ENCODE assay signal across 1 cellular context in the genomic region with DNA sequence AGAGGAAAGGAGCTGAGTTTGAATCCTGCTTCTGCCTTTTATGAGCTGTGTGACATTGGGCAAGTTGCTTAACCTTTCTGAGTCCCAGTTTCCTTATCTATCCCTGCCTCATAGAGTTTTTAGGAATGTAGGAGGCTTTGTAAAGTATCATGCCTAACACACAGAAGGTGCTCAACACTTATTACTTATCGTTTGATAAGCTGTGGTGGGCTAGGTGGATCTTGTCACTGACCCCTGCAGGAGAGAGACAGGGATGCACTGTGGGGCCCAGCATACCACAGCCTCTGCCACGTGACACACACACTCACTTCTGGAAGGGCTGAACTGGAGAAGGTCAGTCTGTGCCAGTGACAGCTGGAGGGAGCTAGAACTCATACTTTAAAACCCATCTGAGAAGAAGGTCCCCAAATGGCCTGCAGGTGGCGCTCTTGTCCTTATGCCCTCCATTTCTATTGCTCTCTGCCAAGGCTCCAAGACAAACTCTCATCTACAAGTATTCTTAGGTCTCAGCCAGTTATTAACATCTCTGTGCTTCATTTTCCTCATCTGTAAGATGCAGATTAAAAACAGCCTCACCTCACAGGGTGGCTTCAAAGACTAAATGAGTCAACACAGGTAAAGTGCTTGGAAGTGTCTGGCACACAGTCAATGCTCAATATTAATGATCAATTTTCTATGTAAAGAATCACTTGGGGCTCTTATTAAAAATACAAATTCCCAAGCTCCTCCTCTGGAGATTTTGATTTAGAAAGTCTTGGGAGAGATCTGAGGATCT.
TF ChIP-seq lines count a peak whose summit lies in the region.

No MANE protein-coding gene starts in this region.

TF ChIP-seq in HepG2, 621 proteins besides CTCF, POLR2A, EP300 and RAD21 (continued from another document and continues in another):
- TF ChIP-seq, protein P1, sequence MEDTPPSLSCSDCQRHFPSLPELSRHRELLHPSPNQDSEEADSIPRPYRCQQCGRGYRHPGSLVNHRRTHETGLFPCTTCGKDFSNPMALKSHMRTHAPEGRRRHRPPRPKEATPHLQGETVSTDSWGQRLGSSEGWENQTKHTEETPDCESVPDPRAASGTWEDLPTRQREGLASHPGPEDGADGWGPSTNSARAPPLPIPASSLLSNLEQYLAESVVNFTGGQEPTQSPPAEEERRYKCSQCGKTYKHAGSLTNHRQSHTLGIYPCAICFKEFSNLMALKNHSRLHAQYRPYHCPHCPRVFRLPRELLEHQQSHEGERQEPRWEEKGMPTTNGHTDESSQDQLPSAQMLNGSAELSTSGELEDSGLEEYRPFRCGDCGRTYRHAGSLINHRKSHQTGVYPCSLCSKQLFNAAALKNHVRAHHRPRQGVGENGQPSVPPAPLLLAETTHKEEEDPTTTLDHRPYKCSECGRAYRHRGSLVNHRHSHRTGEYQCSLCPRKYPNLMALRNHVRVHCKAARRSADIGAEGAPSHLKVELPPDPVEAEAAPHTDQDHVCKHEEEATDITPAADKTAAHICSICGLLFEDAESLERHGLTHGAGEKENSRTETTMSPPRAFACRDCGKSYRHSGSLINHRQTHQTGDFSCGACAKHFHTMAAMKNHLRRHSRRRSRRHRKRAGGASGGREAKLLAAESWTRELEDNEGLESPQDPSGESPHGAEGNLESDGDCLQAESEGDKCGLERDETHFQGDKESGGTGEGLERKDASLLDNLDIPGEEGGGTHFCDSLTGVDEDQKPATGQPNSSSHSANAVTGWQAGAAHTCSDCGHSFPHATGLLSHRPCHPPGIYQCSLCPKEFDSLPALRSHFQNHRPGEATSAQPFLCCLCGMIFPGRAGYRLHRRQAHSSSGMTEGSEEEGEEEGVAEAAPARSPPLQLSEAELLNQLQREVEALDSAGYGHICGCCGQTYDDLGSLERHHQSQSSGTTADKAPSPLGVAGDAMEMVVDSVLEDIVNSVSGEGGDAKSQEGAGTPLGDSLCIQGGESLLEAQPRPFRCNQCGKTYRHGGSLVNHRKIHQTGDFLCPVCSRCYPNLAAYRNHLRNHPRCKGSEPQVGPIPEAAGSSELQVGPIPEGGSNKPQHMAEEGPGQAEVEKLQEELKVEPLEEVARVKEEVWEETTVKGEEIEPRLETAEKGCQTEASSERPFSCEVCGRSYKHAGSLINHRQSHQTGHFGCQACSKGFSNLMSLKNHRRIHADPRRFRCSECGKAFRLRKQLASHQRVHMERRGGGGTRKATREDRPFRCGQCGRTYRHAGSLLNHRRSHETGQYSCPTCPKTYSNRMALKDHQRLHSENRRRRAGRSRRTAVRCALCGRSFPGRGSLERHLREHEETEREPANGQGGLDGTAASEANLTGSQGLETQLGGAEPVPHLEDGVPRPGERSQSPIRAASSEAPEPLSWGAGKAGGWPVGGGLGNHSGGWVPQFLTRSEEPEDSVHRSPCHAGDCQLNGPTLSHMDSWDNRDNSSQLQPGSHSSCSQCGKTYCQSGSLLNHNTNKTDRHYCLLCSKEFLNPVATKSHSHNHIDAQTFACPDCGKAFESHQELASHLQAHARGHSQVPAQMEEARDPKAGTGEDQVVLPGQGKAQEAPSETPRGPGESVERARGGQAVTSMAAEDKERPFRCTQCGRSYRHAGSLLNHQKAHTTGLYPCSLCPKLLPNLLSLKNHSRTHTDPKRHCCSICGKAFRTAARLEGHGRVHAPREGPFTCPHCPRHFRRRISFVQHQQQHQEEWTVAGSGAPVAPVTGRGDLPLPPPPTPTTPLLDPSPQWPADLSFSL (CRISPR knock-in tag; IDR thresholded peaks at IDR 0.05), result no peak
- TF ChIP-seq ZNF567 (CRISPR knock-in tag; IDR thresholded peaks at IDR 0.05; ENCODE audit: borderline replicate concordance) (no peak), FOXA1 (IDR thresholded peaks at IDR 0.05) (no peak), FOXA1 (CRISPR knock-in tag; IDR thresholded peaks at IDR 0.05) (0 out of 2 replicates have a peak, but pooled peaks have one; percentile 15), FOXO1 (CRISPR knock-in tag; IDR thresholded peaks at IDR 0.05) (no peak), ARHGAP35 (CRISPR knock-in tag; IDR thresholded peaks at IDR 0.05; ENCODE audit: borderline replicate concordance) (no peak), XRCC5 (optimal IDR thresholded peaks at IDR 0.05; ENCODE audit: low read length) (peak; percentile 64), RBM39 (IDR thresholded peaks at IDR 0.05; ENCODE audit: low read depth, low read length, poor library complexity, severe bottlenecking) (no peak), SMARCC2 (IDR thresholded peaks at IDR 0.05) (no peak), MTA1 (CRISPR knock-in tag; IDR thresholded peaks at IDR 0.05; ENCODE audit: borderline replicate concordance) (no peak), HDAC1 (CRISPR knock-in tag; IDR thresholded peaks at IDR 0.05) (0 out of 2 replicates have a peak, but pooled peaks have one; percentile 30), ZNF577 (CRISPR knock-in tag; IDR thresholded peaks at IDR 0.05; ENCODE audit: borderline replicate concordance, low read depth) (no peak), RXRA (CRISPR knock-in tag; IDR thresholded peaks at IDR 0.05) (no peak), PHF20 (CRISPR knock-in tag; IDR thresholded peaks at IDR 0.05) (no peak), ZBTB7A (CRISPR knock-in tag; IDR thresholded peaks at IDR 0.05) (no peak), ZNF10 (CRISPR knock-in tag; IDR thresholded peaks at IDR 0.05; ENCODE audit: borderline replicate concordance, low read depth) (no peak), ZFP41 (CRISPR knock-in tag; IDR thresholded peaks at IDR 0.05; ENCODE audit: borderline replicate concordance) (no peak), MATR3 (CRISPR knock-in tag; IDR thresholded peaks at IDR 0.05) (no peak), ZNF644 (CRISPR knock-in tag; IDR thresholded peaks at IDR 0.05; ENCODE audit: low read depth) (0 out of 2 replicates have a peak, but pooled peaks have one; percentile 48), HDAC6 (IDR thresholded peaks at IDR 0.05; ENCODE audit: low read depth, low read length) (no peak), ZNF383 (CRISPR knock-in tag; IDR thresholded peaks at IDR 0.05; ENCODE audit: borderline replicate concordance) (no peak), ZNF253 (CRISPR knock-in tag; IDR thresholded peaks at IDR 0.05; ENCODE audit: borderline replicate concordance) (no peak), GPN1 (CRISPR knock-in tag; IDR thresholded peaks at IDR 0.05; ENCODE audit: borderline replicate concordance) (no peak), CBFB (CRISPR knock-in tag; IDR thresholded peaks at IDR 0.05) (no peak), TSC22D2 (CRISPR knock-in tag; IDR thresholded peaks at IDR 0.05; ENCODE audit: borderline replicate concordance) (no peak), ZNF441 (CRISPR knock-in tag; IDR thresholded peaks at IDR 0.05; ENCODE audit: borderline replicate concordance) (0 out of 2 replicates have a peak, but pooled peaks have one; percentile 33), SAP130 (CRISPR knock-in tag; IDR thresholded peaks at IDR 0.05; ENCODE audit: low read depth) (peak; percentile 80), MED8 (CRISPR knock-in tag; IDR thresholded peaks at IDR 0.05; ENCODE audit: insufficient replicate concordance) (no peak), ATF7 (IDR thresholded peaks at IDR 0.05) (no peak), ATF7 (CRISPR knock-in tag; IDR thresholded peaks at IDR 0.05) (no peak), KLF16 (CRISPR knock-in tag; IDR thresholded peaks at IDR 0.05) (no peak), TOPORS (CRISPR knock-in tag; IDR thresholded peaks at IDR 0.05) (no peak), ZBTB1 (CRISPR knock-in tag; IDR thresholded peaks at IDR 0.05; ENCODE audit: borderline replicate concordance) (no peak), ZSCAN31 (CRISPR knock-in tag; IDR thresholded peaks at IDR 0.05; ENCODE audit: low read depth) (no peak), RORA (CRISPR knock-in tag; IDR thresholded peaks at IDR 0.05) (no peak), SYNCRIP (IDR thresholded peaks at IDR 0.05; ENCODE audit: insufficient read depth, low read depth, low read length) (no peak)
- TF ChIP-seq, protein P2, sequence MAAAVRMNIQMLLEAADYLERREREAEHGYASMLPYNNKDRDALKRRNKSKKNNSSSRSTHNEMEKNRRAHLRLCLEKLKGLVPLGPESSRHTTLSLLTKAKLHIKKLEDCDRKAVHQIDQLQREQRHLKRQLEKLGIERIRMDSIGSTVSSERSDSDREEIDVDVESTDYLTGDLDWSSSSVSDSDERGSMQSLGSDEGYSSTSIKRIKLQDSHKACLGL (CRISPR knock-in tag; IDR thresholded peaks at IDR 0.05), result no peak
- TF ChIP-seq, protein P3, sequence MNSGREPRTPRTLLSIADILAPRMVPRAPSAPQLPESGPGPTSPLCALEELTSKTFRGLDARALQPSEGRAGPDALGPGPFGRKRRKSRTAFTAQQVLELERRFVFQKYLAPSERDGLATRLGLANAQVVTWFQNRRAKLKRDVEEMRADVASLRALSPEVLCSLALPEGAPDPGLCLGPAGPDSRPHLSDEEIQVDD (CRISPR knock-in tag; IDR thresholded peaks at IDR 0.05; ENCODE audit: borderline replicate concordance), result no peak
- TF ChIP-seq, protein P4, sequence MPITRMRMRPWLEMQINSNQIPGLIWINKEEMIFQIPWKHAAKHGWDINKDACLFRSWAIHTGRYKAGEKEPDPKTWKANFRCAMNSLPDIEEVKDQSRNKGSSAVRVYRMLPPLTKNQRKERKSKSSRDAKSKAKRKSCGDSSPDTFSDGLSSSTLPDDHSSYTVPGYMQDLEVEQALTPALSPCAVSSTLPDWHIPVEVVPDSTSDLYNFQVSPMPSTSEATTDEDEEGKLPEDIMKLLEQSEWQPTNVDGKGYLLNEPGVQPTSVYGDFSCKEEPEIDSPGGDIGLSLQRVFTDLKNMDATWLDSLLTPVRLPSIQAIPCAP (CRISPR knock-in tag; IDR thresholded peaks at IDR 0.05; ENCODE audit: low read depth), result no peak
- TF ChIP-seq, protein P5, sequence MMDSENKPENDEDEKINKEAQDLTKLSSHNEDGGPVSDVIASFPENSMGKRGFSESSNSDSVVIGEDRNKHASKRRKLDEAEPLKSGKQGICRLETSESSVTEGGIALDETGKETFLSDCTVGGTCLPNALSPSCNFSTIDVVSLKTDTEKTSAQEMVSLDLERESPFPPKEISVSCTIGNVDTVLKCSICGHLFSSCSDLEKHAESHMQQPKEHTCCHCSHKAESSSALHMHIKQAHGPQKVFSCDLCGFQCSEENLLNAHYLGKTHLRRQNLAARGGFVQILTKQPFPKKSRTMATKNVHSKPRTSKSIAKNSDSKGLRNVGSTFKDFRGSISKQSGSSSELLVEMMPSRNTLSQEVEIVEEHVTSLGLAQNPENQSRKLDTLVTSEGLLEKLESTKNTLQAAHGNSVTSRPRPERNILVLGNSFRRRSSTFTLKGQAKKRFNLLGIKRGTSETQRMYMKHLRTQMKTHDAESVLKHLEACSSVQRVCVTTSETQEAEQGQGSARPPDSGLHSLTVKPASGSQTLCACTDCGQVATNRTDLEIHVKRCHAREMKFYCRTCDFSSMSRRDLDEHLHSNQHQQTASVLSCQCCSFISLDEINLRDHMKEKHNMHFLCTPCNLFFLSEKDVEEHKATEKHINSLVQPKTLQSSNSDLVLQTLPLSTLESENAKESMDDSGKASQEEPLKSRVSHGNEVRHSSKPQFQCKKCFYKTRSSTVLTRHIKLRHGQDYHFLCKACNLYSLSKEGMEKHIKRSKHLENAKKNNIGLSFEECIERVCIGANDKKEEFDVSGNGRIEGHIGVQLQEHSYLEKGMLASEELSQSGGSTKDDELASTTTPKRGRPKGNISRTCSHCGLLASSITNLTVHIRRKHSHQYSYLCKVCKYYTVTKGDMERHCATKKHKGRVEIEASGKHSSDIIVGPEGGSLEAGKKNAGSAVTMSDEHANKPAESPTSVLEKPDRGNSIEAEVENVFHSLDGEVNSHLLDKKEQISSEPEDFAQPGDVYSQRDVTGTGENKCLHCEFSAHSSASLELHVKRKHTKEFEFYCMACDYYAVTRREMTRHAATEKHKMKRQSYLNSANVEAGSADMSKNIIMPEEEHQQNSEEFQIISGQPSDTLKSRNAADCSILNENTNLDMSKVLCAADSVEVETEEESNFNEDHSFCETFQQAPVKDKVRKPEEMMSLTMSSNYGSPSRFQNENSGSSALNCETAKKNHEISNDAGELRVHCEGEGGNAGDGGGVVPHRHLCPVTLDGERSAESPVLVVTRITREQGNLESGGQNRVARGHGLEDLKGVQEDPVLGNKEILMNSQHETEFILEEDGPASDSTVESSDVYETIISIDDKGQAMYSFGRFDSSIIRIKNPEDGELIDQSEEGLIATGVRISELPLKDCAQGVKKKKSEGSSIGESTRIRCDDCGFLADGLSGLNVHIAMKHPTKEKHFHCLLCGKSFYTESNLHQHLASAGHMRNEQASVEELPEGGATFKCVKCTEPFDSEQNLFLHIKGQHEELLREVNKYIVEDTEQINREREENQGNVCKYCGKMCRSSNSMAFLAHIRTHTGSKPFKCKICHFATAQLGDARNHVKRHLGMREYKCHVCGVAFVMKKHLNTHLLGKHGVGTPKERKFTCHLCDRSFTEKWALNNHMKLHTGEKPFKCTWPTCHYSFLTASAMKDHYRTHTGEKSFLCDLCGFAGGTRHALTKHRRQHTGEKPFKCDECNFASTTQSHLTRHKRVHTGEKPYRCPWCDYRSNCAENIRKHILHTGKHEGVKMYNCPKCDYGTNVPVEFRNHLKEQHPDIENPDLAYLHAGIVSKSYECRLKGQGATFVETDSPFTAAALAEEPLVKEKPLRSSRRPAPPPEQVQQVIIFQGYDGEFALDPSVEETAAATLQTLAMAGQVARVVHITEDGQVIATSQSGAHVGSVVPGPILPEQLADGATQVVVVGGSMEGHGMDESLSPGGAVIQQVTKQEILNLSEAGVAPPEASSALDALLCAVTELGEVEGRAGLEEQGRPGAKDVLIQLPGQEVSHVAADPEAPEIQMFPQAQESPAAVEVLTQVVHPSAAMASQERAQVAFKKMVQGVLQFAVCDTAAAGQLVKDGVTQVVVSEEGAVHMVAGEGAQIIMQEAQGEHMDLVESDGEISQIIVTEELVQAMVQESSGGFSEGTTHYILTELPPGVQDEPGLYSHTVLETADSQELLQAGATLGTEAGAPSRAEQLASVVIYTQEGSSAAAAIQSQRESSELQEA (CRISPR knock-in tag; IDR thresholded peaks at IDR 0.05; ENCODE audit: not compliant biosample characterization), result no peak
- TF ChIP-seq, protein P6, sequence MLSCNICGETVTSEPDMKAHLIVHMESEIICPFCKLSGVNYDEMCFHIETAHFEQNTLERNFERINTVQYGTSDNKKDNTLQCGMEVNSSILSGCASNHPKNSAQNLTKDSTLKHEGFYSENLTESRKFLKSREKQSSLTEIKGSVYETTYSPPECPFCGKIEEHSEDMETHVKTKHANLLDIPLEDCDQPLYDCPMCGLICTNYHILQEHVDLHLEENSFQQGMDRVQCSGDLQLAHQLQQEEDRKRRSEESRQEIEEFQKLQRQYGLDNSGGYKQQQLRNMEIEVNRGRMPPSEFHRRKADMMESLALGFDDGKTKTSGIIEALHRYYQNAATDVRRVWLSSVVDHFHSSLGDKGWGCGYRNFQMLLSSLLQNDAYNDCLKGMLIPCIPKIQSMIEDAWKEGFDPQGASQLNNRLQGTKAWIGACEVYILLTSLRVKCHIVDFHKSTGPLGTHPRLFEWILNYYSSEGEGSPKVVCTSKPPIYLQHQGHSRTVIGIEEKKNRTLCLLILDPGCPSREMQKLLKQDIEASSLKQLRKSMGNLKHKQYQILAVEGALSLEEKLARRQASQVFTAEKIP (CRISPR knock-in tag; IDR thresholded peaks at IDR 0.05; ENCODE audit: borderline replicate concordance), result no peak
- TF ChIP-seq, protein P7, sequence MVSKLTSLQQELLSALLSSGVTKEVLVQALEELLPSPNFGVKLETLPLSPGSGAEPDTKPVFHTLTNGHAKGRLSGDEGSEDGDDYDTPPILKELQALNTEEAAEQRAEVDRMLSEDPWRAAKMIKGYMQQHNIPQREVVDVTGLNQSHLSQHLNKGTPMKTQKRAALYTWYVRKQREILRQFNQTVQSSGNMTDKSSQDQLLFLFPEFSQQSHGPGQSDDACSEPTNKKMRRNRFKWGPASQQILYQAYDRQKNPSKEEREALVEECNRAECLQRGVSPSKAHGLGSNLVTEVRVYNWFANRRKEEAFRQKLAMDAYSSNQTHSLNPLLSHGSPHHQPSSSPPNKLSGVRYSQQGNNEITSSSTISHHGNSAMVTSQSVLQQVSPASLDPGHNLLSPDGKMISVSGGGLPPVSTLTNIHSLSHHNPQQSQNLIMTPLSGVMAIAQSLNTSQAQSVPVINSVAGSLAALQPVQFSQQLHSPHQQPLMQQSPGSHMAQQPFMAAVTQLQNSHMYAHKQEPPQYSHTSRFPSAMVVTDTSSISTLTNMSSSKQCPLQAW (CRISPR knock-in tag; IDR thresholded peaks at IDR 0.05), result no peak
